ENCODE assay signal across 8 cellular contexts in the genomic region with DNA sequence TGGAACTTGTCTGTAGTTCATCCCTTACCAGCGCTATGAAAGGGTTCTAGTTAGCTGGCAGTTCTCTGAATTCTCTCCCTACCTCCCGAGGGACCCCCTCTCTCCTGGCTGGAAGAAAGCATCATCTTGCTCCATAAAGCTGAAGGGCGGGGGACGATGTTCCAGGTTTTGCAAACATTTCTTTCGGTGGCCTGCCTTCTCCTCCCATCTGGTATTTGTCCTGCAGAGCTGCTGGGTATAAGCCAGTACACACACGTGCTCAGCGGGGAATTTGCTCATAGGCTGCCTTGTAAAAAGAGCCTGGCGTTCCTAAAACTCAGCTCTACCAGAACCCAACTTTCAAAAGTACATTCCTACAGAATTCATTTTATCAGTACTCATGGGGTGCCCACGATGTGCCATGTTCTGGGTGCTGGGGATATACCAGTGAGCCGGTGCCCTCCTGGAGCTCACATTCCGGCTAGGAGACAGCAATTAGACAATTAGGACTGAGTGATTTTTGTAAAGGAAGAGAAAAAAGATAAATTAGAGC. TPM values are rescaled to one million over a fixed set of nuclear protein-coding genes. Genes with fewer than 3 reads are reported as not detected.
DNase-seq lines count a peak whose midpoint lies in the region; ATAC-seq and TF ChIP-seq lines count a peak whose summit lies in the region.

No MANE protein-coding gene starts in this region.

- RAD21 ChIA-PET in HCT116 (lab: Charles Lee; ENCODE audit: low non-redundant PET in 1 of 2, low total read pairs in 2 of 2, uncharacterized antibody in 2 of 2, unreplicated experiment in 2 of 2) = interaction anchor here in 1 of 2 experiments (0.6 to 1.6 kb wide), 2 partner anchors 23 to 50 kb away, joined by 3 to 7 read pairs; no protein-coding TSS in a partner anchor

- intact Hi-C loops in HCT116 (cut with micrococcal nuclease) = loop anchor here (1.0 kb wide), 1 partner anchor 51 kb away; no protein-coding TSS in a partner anchor

- peak overlapping the region; percentile 99 for H3K4me3 ChIP-seq in AG09309 (ENCODE audit: control insufficient read depth, low read depth, low read length)
- H3K4me3 ChIP-seq in HCT116 (replicated peaks in 1 of 2; ENCODE audit: low read depth in 1 of 2, low read length in 2 of 2) = peak overlapping the region; percentile 83 to 95
- H3K4me3 ChIP-seq in esophagus (ENCODE audit: low read depth in 1 of 2, low read length in 2 of 2) = peak overlapping the region; percentile 76 to 89
- peak overlapping the region; percentile 61 to 91 for H3K4me3 ChIP-seq in muscle layer of duodenum (ENCODE audit: low read depth in 1 of 2, low read length in 2 of 2)

- no peaks in the 10 kb centered on the region for H3K9me2 ChIP-seq in HCT116 (ENCODE audit: insufficient read depth)

- H3K4me3 Mint-ChIP-seq in T-cell = peak overlapping the region; percentile 92 to 94 (median 93)

- H3K27ac Mint-ChIP-seq in T-cell = peak overlapping the region; percentile 85 to 86

- POLR2A ChIA-PET in HCT116 (lab: Charles Lee) (interaction anchor here (1.0 to 3.2 kb wide), 11 partner anchors 11 to 235 kb away, joined by 3 to 15 read pairs (median 5); partner anchors contain the start of genes CDR2L and SLC16A5), T-cell (lab: Charles Lee) (interaction anchor here in 1 of 2 donors (1.3 kb wide), 1 partner anchor 13 kb away, joined by 3 read pairs; no protein-coding TSS in a partner anchor)

- BruUV-seq in HCT116 (replicated peaks; lab: Mats Ljungman, UMichigan) = TSS peak; percentile 93

- DNase-seq in AG09309 (ENCODE audit: low read depth) (no peak), HCT116 (ENCODE audit: low read depth, low spot score) (no peak), T-cell (peak in 1 of 34 experiments; percentile 25), foreskin melanocyte (no peak)

- ATAC-seq in HCT116 = peak; percentile 6; the same call in 1 of the 2 replicates
- ATAC-seq in T-cell (replicated peaks in 1 of 4) = peak in 1 of 4 experiments; percentile 3
- no peak for ATAC-seq in HG03095 (IDR thresholded peaks at IDR 0.05; ENCODE audit: unreplicated experiment)
- ATAC-seq in HG02610 (IDR thresholded peaks at IDR 0.05; ENCODE audit: unreplicated experiment) = no peak

- H3K4me2 ChIP-seq in HCT116 (ENCODE audit: low read length) = peak overlapping the region; percentile 85

- no peak for TF ChIP-seq CTCF in AG09309 (IDR thresholded peaks at IDR 0.05; ENCODE audit: control insufficient read depth, insufficient read depth, low read depth, low read length, missing control alignments)
- TF ChIP-seq CTCF in HCT116 (IDR thresholded peaks at IDR 0.05 in 2 of 3, conservative IDR thresholded peaks at IDR 0.05 in 1 of 3; ENCODE audit: borderline replicate concordance in 1 of 3, insufficient read depth in 1 of 3, low read depth in 2 of 3, low read length in 2 of 3) = no peak

- H3K4me1 ChIP-seq in HCT116 (ENCODE audit: control insufficient read depth in 1 of 2, insufficient read depth in 2 of 2, low read length in 2 of 2) = peaks cover 11 to 19% of the 10 kb centered on the region in 2 experiments
- H3K4me1 ChIP-seq in esophagus (ENCODE audit: control insufficient read depth in 2 of 2, insufficient read depth in 2 of 2, low read length in 1 of 2) = peaks cover 3 to 5% of the 10 kb centered on the region in 2 donors
- peaks cover 14 to 29% of the 10 kb centered on the region in 2 donors for H3K4me1 ChIP-seq in muscle layer of duodenum (ENCODE audit: control insufficient read depth in 1 of 2, insufficient read depth in 2 of 2, low read length in 2 of 2)

- no peak for TF ChIP-seq POLR2A in HCT116 (IDR thresholded peaks at IDR 0.05; ENCODE audit: borderline replicate concordance, extremely low read depth, insufficient read depth, insufficient read length)

- H3K27ac ChIP-seq in HCT116 (ENCODE audit: low read depth, low read length) (peak overlapping the region; percentile 76), esophagus (ENCODE audit: low read depth in 2 of 2, low read length in 1 of 2) (peak overlapping the region; percentile 83 to 84), muscle layer of duodenum (ENCODE audit: low read length) (peak overlapping the region; percentile 71)

- H4K20me1 ChIP-seq in HCT116 (ENCODE audit: insufficient read depth) = no peaks in the 10 kb centered on the region

- CTCF ChIA-PET in HCT116 (lab: Charles Lee) (interaction anchor here (0.6 to 3.8 kb wide), 11 partner anchors 13 to 1669 kb away, joined by 3 to 35 read pairs (median 6); partner anchors contain the start of gene CDR2L), T-cell (lab: Charles Lee) (interaction anchor here (0.6 to 4.1 kb wide), 13 partner anchors 10 to 103 kb away, joined by 3 to 46 read pairs (median 4); partner anchors contain the start of genes CDR2L (in 1 of the 2), HID1 (in 1 of the 2) and KCTD2 (in 1 of the 2))

- no peaks in the 10 kb centered on the region for H3K9me3 Mint-ChIP-seq in T-cell

- H3K36me3 Mint-ChIP-seq in T-cell = peaks cover 10% of the 10 kb centered on the region

- H3K36me3 ChIP-seq in HCT116 (ENCODE audit: control insufficient read depth in 1 of 2, insufficient read depth in 2 of 2, low read length in 2 of 2) (peaks cover 0 to 5% of the 10 kb centered on the region in 2 experiments; a peak in 1 of 4 replicates), esophagus (ENCODE audit: control insufficient read depth in 2 of 2, insufficient read depth in 2 of 2, low read length in 1 of 2) (peaks cover 0 to 2% of the 10 kb centered on the region in 2 donors), muscle layer of duodenum (ENCODE audit: control insufficient read depth in 1 of 2, insufficient read depth in 2 of 2, low read length in 2 of 2) (no peaks in the 10 kb centered on the region)

- H3K27me3 ChIP-seq in HCT116 (ENCODE audit: insufficient read depth, low read length) = no peaks in the 10 kb centered on the region
- H3K27me3 ChIP-seq in esophagus (ENCODE audit: control insufficient read depth in 1 of 2, insufficient read depth in 2 of 2, low read length in 2 of 2) = no peaks in the 10 kb centered on the region
- no peaks in the 10 kb centered on the region for H3K27me3 ChIP-seq in muscle layer of duodenum (ENCODE audit: low read depth, low read length)

- H2AFZ ChIP-seq in HCT116 (ENCODE audit: low read depth, low read length, poor library complexity, severe bottlenecking) = peak overlapping the region; percentile 50

- WGBS in esophagus, 2 donors = 22 to 30% methylated on average over 11 of the region's 11 CpGs

- peaks cover 34% of the 10 kb centered on the region for H3K79me2 ChIP-seq in HCT116 (ENCODE audit: insufficient read depth, low read length)

- H3K27me3 Mint-ChIP-seq in T-cell = peaks cover 0 to under 1% of the 10 kb centered on the region in 2 donors

- H3K9ac ChIP-seq in HCT116 (ENCODE audit: low read length) = peak overlapping the region; percentile 79

- peaks cover 33 to 39% (median 39%) of the 10 kb centered on the region in 3 donors for H3K4me1 Mint-ChIP-seq in T-cell

- no peaks in the 10 kb centered on the region for H3K9me3 ChIP-seq in HCT116 (ENCODE audit: control insufficient read depth in 1 of 2, insufficient read depth in 1 of 2, low read depth in 1 of 2, low read length in 2 of 2)
- H3K9me3 ChIP-seq in esophagus (ENCODE audit: control insufficient read depth in 2 of 2, insufficient read depth in 1 of 2, low read depth in 1 of 2, low read length in 1 of 2) = no peaks in the 10 kb centered on the region
- no peaks in the 10 kb centered on the region for H3K9me3 ChIP-seq in muscle layer of duodenum (ENCODE audit: control insufficient read depth in 1 of 2, low read length in 2 of 2)

- TF ChIP-seq RAD21 in HCT116 (IDR thresholded peaks at IDR 0.05; ENCODE audit: low read depth) = no peak

TF ChIP-seq in HCT116, 20 proteins besides CTCF, POLR2A, EP300 and RAD21 (continues in another document):
- TF ChIP-seq CBX3 (IDR thresholded peaks at IDR 0.05; ENCODE audit: low read depth) (no peak), TCF7L2 (IDR thresholded peaks at IDR 0.05; ENCODE audit: borderline replicate concordance, extremely low read depth, insufficient read depth, insufficient read length) (no peak), ELF1 (IDR thresholded peaks at IDR 0.05; ENCODE audit: borderline replicate concordance, low read depth) (no peak), JUND (IDR thresholded peaks at IDR 0.05) (no peak), FOSL1 (IDR thresholded peaks at IDR 0.05; ENCODE audit: low read depth) (no peak), EGR1 (IDR thresholded peaks at IDR 0.05; ENCODE audit: low read depth) (no peak), SP1 (IDR thresholded peaks at IDR 0.05; ENCODE audit: low read depth) (no peak)

RNA-seq across cellular contexts. Expression of gene MRPL58, which starts 0.6 kb away (rescaled TPM):
- total RNA-seq in HCT116 (2021; ENCODE audit: unreplicated experiment) (80.5 TPM), T-cell (10 to 100 TPM; 15.6 to 30.6 (median 26.6) TPM)
- polyA plus RNA-seq in HCT116 (2012) = 82.8 and 104 TPM in 2 replicates
- 10 to 100 TPM; 31.8 to 42.4 TPM for polyA plus RNA-seq in esophagus

RNA-seq across cellular contexts. Expression of gene CDR2L, which starts 24.4 kb away (rescaled TPM):
- total RNA-seq in HCT116 (2021; ENCODE audit: unreplicated experiment) = 26.5 TPM
- 16.9 and 17.4 TPM in 2 replicates for polyA plus RNA-seq in HCT116 (2012)
- under 1 TPM in 4 of 5 donors, not detected in 1; 0.12 to 0.29 (median 0.19) TPM for total RNA-seq in T-cell
- 1 to 10 TPM; 3.6 to 4.3 TPM for polyA plus RNA-seq in esophagus

RNA-seq across cellular contexts. Expression of gene ATP5PD, which starts 34.9 kb away (rescaled TPM):
- 407 TPM for total RNA-seq in HCT116 (2021; ENCODE audit: unreplicated experiment)
- polyA plus RNA-seq in HCT116 (2012) = 326 and 476 TPM in 2 replicates
- total RNA-seq in T-cell = 100 to 1,000 TPM; 115 to 170 (median 139) TPM
- 100 to 1,000 TPM; 465 to 697 TPM for polyA plus RNA-seq in esophagus

RNA-seq across cellular contexts. Expression of gene KCTD2, which starts 35.2 kb away (rescaled TPM):
- total RNA-seq in HCT116 (2021; ENCODE audit: unreplicated experiment) (23.3 TPM), T-cell (10 to 100 TPM; 22.0 to 32.8 (median 29.0) TPM)
- 17.9 and 19.0 TPM in 2 replicates for polyA plus RNA-seq in HCT116 (2012)
- 10 to 100 TPM in 1 of 2 donors, 1 to 10 TPM in 1; 10.0 to 11.5 TPM for polyA plus RNA-seq in esophagus

RNA-seq across cellular contexts. Expression of gene HID1, which starts 39.3 kb away (rescaled TPM):
- total RNA-seq in HCT116 (2021; ENCODE audit: unreplicated experiment) (43.8 TPM), T-cell (10 to 100 TPM; 12.7 to 21.0 (median 14.5) TPM)
- polyA plus RNA-seq in HCT116 (2012) = 37.7 and 58.1 TPM in 2 replicates
- 1 to 10 TPM; 2.7 to 6.6 TPM for polyA plus RNA-seq in esophagus

Comparison
In these comparisons a context has a peak if more than half of its experiments do, and no peak if none do; other contexts are left out.
1. RNA of gene CDR2L, which starts 24.4 kb away (total RNA-seq): 26.5 TPM in HCT116 (single experiment); 0.12 to 0.29 TPM in T-cell; every median in the first group is over 10 times any median in the second.
2. Peak in every context shown above with its lines, with median percentiles within 50 percentile points of each other: H3K4me3 ChIP-seq and H3K27ac ChIP-seq.